In the genomic region with DNA sequence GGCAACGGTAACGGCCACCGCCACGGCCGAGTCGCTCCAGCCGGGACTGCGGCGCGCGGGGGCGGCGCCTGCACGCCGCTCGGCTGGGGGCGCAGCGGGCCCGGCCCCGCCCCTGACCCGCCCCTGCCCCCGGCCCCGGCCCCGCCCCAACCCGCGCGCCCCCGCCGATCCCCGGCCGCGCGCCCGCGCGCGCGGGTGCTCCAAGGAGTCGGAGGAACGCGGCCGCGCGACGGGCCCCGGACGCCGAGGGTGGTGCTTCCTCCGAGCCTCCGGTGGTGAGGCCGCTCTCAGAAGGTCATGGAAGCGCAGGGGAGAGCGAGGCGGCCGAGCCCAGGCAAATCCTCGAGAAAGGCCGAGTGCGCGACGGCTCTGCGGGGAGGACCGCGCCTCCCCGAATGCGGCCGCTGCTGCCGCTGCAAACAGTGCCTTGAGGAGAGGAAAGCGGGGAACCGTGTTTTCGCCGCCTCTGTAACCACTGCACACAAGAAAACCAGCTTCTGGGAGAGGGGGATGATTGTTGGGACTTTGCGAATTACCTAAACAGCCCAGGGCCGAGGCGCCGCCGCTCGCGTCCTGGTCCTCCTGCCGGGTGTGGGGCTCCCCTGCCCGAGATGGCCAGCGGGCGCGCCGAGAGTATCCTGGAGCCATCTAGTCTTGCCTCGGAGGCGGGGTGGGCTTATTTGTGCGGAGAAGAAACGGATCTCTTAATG, we compare ENCODE assay signal across 7 cellular contexts. TPM values are rescaled to one million over a fixed set of nuclear protein-coding genes. Genes with fewer than 3 reads are reported as not detected.
DNase-seq lines count a peak whose midpoint lies in the region; ATAC-seq and TF ChIP-seq lines count a peak whose summit lies in the region.

A gene with protein sequence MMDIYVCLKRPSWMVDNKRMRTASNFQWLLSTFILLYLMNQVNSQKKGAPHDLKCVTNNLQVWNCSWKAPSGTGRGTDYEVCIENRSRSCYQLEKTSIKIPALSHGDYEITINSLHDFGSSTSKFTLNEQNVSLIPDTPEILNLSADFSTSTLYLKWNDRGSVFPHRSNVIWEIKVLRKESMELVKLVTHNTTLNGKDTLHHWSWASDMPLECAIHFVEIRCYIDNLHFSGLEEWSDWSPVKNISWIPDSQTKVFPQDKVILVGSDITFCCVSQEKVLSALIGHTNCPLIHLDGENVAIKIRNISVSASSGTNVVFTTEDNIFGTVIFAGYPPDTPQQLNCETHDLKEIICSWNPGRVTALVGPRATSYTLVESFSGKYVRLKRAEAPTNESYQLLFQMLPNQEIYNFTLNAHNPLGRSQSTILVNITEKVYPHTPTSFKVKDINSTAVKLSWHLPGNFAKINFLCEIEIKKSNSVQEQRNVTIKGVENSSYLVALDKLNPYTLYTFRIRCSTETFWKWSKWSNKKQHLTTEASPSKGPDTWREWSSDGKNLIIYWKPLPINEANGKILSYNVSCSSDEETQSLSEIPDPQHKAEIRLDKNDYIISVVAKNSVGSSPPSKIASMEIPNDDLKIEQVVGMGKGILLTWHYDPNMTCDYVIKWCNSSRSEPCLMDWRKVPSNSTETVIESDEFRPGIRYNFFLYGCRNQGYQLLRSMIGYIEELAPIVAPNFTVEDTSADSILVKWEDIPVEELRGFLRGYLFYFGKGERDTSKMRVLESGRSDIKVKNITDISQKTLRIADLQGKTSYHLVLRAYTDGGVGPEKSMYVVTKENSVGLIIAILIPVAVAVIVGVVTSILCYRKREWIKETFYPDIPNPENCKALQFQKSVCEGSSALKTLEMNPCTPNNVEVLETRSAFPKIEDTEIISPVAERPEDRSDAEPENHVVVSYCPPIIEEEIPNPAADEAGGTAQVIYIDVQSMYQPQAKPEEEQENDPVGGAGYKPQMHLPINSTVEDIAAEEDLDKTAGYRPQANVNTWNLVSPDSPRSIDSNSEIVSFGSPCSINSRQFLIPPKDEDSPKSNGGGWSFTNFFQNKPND (minus strand): TSS at position 48 of the 710 bp plus-strand sequence. CDS start 25,999 bp downstream, outside the sequence.

- H3K27ac Mint-ChIP-seq in activated naive CD4-positive, alpha-beta T cell treated with anti-CD3 and anti-CD28 coated beads, Interleukin-2, amount 50 U/mL, for 24 hours: no peak within 1 kb of the TSS
- H3K27ac Mint-ChIP-seq in natural killer cell treated with Interleukin-12 subunit alpha and Interleukin-12 subunit beta and Interleukin-15 and Interleukin-18, amount 100 ng/mL, for 72 hours: no peak within 1 kb of the TSS

- H3K27ac ChIP-seq in Peyer's patch: peak within 1 kb of the TSS; percentile 76 to 94 (median 82)

- peak in 2 of 3 donors; percentile 57 to 63 for DNase-seq in Peyer's patch
- peak; percentile 60 for DNase-seq in foreskin melanocyte
- peak; percentile 67 for DNase-seq in natural killer cell treated with Interleukin-12 subunit alpha and Interleukin-12 subunit beta and Interleukin-15 and Interleukin-18, amount 100 ng/mL, for 72 hours (ENCODE audit: low spot score)
- DNase-seq in superior temporal gyrus (ENCODE audit: extremely low spot score): peak; percentile 77

- no peak for TF ChIP-seq CTCF in Peyer's patch (IDR thresholded peaks at IDR 0.05)

- no peaks in the 10 kb centered on the region for H3K9me3 ChIP-seq in Peyer's patch

- TF ChIP-seq POLR2A in Peyer's patch (IDR thresholded peaks at IDR 0.05): no peak

- no peaks in the 10 kb centered on the region for H3K9me3 Mint-ChIP-seq in activated naive CD4-positive, alpha-beta T cell treated with anti-CD3 and anti-CD28 coated beads, Interleukin-2, amount 50 U/mL, for 24 hours
- no peaks in the 10 kb centered on the region for H3K9me3 Mint-ChIP-seq in natural killer cell treated with Interleukin-12 subunit alpha and Interleukin-12 subunit beta and Interleukin-15 and Interleukin-18, amount 100 ng/mL, for 72 hours

- H3K27me3 ChIP-seq in Peyer's patch: peaks cover 0 to 5% of the 10 kb centered on the region in 2 donors

- H3K36me3 Mint-ChIP-seq in activated naive CD4-positive, alpha-beta T cell treated with anti-CD3 and anti-CD28 coated beads, Interleukin-2, amount 50 U/mL, for 24 hours: peaks cover 1% of the 10 kb centered on the region
- H3K36me3 Mint-ChIP-seq in natural killer cell treated with Interleukin-12 subunit alpha and Interleukin-12 subunit beta and Interleukin-15 and Interleukin-18, amount 100 ng/mL, for 72 hours: no peaks in the 10 kb centered on the region

- ATAC-seq in GM18498 (IDR thresholded peaks at IDR 0.05; ENCODE audit: unreplicated experiment) (peak; percentile 62), HG03280 (IDR thresholded peaks at IDR 0.05; ENCODE audit: unreplicated experiment) (peak; percentile 57)
- ATAC-seq in natural killer cell treated with Interleukin-12 subunit alpha and Interleukin-12 subunit beta and Interleukin-15 and Interleukin-18, amount 100 ng/mL, for 72 hours: peak; percentile 79 to 85

- peak within 1 kb of the TSS; percentile 48 to 76 (median 57) for H3K4me3 ChIP-seq in Peyer's patch

- peaks cover 50% of the 10 kb centered on the region for H3K27me3 Mint-ChIP-seq in activated naive CD4-positive, alpha-beta T cell treated with anti-CD3 and anti-CD28 coated beads, Interleukin-2, amount 50 U/mL, for 24 hours
- peaks cover 42 to 56% of the 10 kb centered on the region in 2 donors for H3K27me3 Mint-ChIP-seq in natural killer cell treated with Interleukin-12 subunit alpha and Interleukin-12 subunit beta and Interleukin-15 and Interleukin-18, amount 100 ng/mL, for 72 hours

- peaks cover 10% of the 10 kb centered on the region for H3K4me1 Mint-ChIP-seq in activated naive CD4-positive, alpha-beta T cell treated with anti-CD3 and anti-CD28 coated beads, Interleukin-2, amount 50 U/mL, for 24 hours
- peaks cover 0 to 3% of the 10 kb centered on the region in 2 donors for H3K4me1 Mint-ChIP-seq in natural killer cell treated with Interleukin-12 subunit alpha and Interleukin-12 subunit beta and Interleukin-15 and Interleukin-18, amount 100 ng/mL, for 72 hours (ENCODE audit: low read depth in 2 of 2)

- H3K36me3 ChIP-seq in Peyer's patch: no peaks in the 10 kb centered on the region

- peaks cover 0 to 5% (median 0%) of the 10 kb centered on the region in 4 donors for H3K4me1 ChIP-seq in Peyer's patch

- peak within 1 kb of the TSS; percentile 89 for H3K4me3 Mint-ChIP-seq in activated naive CD4-positive, alpha-beta T cell treated with anti-CD3 and anti-CD28 coated beads, Interleukin-2, amount 50 U/mL, for 24 hours
- peak within 1 kb of the TSS; percentile 71 for H3K4me3 Mint-ChIP-seq in natural killer cell treated with Interleukin-12 subunit alpha and Interleukin-12 subunit beta and Interleukin-15 and Interleukin-18, amount 100 ng/mL, for 72 hours

RNA-seq across cellular contexts. Expression of the gene that starts here (rescaled TPM):
- total RNA-seq in Peyer's patch: 10 to 100 TPM; 10.7 to 98.2 (median 19.9) TPM
- not detected for total RNA-seq in natural killer cell treated with Interleukin-12 subunit alpha and Interleukin-12 subunit beta and Interleukin-15 and Interleukin-18, amount 100 ng/mL, for 72 hours

Comparison
In these comparisons a context has a peak if more than half of its experiments do, and no peak if none do; other contexts are left out.
1. Peak in every context shown above with its lines: DNase-seq, ATAC-seq, H3K4me3 ChIP-seq and H3K27ac ChIP-seq.
2. RNA of the gene that starts here (total RNA-seq): 10.7 to 98.2 TPM in Peyer's patch; not detected in natural killer cell treated with Interleukin-12 subunit alpha and Interleukin-12 subunit beta and Interleukin-15 and Interleukin-18, amount 100 ng/mL, for 72 hours; every median in the first group is over 10 times any median in the second.
3. Peak in DNase-seq and ATAC-seq in natural killer cell treated with Interleukin-12 subunit alpha and Interleukin-12 subunit beta and Interleukin-15 and Interleukin-18, amount 100 ng/mL, for 72 hours; RNA of the gene not detected or under 1 TPM.